8 cellular contexts compared by ENCODE assay signal in genomic region chr4:123599920-123600394, GRCh38.
A peak's percentile ranks its signal among the peaks of the same experiment; 100 is the strongest.
DNase-seq lines count a peak whose midpoint lies in the region; ATAC-seq and TF ChIP-seq lines count a peak whose summit lies in the region.

No MANE protein-coding gene starts in this region.

- H3K36me3 Mint-ChIP-seq in activated CD8-positive, alpha-beta memory T cell treated with anti-CD3 and anti-CD28 coated beads, Interleukin-2, amount 10 ng/mL, durations not matched to agents 7 days and 5 days = peaks cover 22% of the 10 kb centered on the region
- H3K36me3 Mint-ChIP-seq in naive thymus-derived CD8-positive, alpha-beta T cell = no peaks in the 10 kb centered on the region

- no peak overlapping the region for H3K9ac ChIP-seq in trophoblast cell (ENCODE audit: low read length)

- ATAC-seq in GM18508 (IDR thresholded peaks at IDR 0.05; ENCODE audit: insufficient read depth, unreplicated experiment) (peak; percentile 100), HG02588 (IDR thresholded peaks at IDR 0.05; ENCODE audit: unreplicated experiment) (peak; percentile 100), esophagus mucosa (peak; percentile 82), upper lobe of right lung (peak; percentile 97)
- ATAC-seq in activated CD8-positive, alpha-beta memory T cell treated with anti-CD3 and anti-CD28 coated beads, Interleukin-2, amount 10 ng/mL, durations not matched to agents 7 days and 5 days = peak; percentile 97
- peak; percentile 98 to 99 for ATAC-seq in naive thymus-derived CD8-positive, alpha-beta T cell

- POLR2A ChIA-PET in naive thymus-derived CD8-positive, alpha-beta T cell (lab: Charles Lee) = interaction anchor here (0.6 to 1.4 kb wide), 3 partner anchors 21 to 203 kb away, joined by 3 to 4 read pairs (median 3); partner anchors contain the start of gene SPRY1

- no peaks in the 10 kb centered on the region for H3K79me2 ChIP-seq in trophoblast cell (ENCODE audit: control insufficient read depth, insufficient read depth, low read length, poor library complexity)

- peaks cover 7% of the 10 kb centered on the region for H3K9me3 Mint-ChIP-seq in activated CD8-positive, alpha-beta memory T cell treated with anti-CD3 and anti-CD28 coated beads, Interleukin-2, amount 10 ng/mL, durations not matched to agents 7 days and 5 days (ENCODE audit: low read depth)
- H3K9me3 Mint-ChIP-seq in naive thymus-derived CD8-positive, alpha-beta T cell = peaks cover 0 to 3% (median 0%) of the 10 kb centered on the region in 9 donors

- H3K27ac ChIP-seq in upper lobe of right lung (peak overlapping the region; percentile 18), trophoblast cell (ENCODE audit: low read depth, low read length) (no peak overlapping the region)

- H4K8ac ChIP-seq in trophoblast cell (ENCODE audit: low read depth, low read length) = no peak overlapping the region

- no peak overlapping the region for H4K12ac ChIP-seq in trophoblast cell (ENCODE audit: low read depth, low read length)

- peak; percentile 52 for DNase-seq in NAMALWA (ENCODE audit: low spot score)
- DNase-seq in activated CD8-positive, alpha-beta memory T cell treated with anti-CD3 and anti-CD28 coated beads, Interleukin-2, amount 10 ng/mL, durations not matched to agents 7 days and 5 days = peak; percentile 84
- peak; percentile 41 to 88 (median 62) for DNase-seq in naive thymus-derived CD8-positive, alpha-beta T cell
- DNase-seq in upper lobe of right lung = peak; percentile 88
- DNase-seq in trophoblast cell = no peak

- no peaks in the 10 kb centered on the region for H3K36me3 ChIP-seq in upper lobe of right lung
- H3K36me3 ChIP-seq in trophoblast cell (ENCODE audit: control insufficient read depth in 1 of 2, insufficient read depth in 2 of 2, low read length in 2 of 2) = no peaks in the 10 kb centered on the region

- peaks cover 22% of the 10 kb centered on the region for H3K4me1 ChIP-seq in upper lobe of right lung
- H3K4me1 ChIP-seq in trophoblast cell (ENCODE audit: control insufficient read depth in 1 of 2, insufficient read depth in 2 of 2, low read length in 2 of 2) = peaks cover 5 to 7% of the 10 kb centered on the region in 2 experiments

- H3K27me3 Mint-ChIP-seq in activated CD8-positive, alpha-beta memory T cell treated with anti-CD3 and anti-CD28 coated beads, Interleukin-2, amount 10 ng/mL, durations not matched to agents 7 days and 5 days = no peaks in the 10 kb centered on the region
- no peaks in the 10 kb centered on the region for H3K27me3 Mint-ChIP-seq in naive thymus-derived CD8-positive, alpha-beta T cell

- H3K4ac ChIP-seq in trophoblast cell (ENCODE audit: low read depth, low read length) = no peak overlapping the region

- no peak for TF ChIP-seq CTCF in upper lobe of right lung (IDR thresholded peaks at IDR 0.05)

- H2BK120ac ChIP-seq in trophoblast cell (ENCODE audit: insufficient read depth, low read length, poor library complexity) = no peak overlapping the region

- no peak overlapping the region for H3K23ac ChIP-seq in trophoblast cell (ENCODE audit: low read length)

- H3K4me2 ChIP-seq in trophoblast cell (ENCODE audit: low read length) = no peak overlapping the region

- no peak overlapping the region for H4K91ac ChIP-seq in trophoblast cell (ENCODE audit: low read depth, low read length)

- peak overlapping the region; percentile 8 for H3K4me3 Mint-ChIP-seq in activated CD8-positive, alpha-beta memory T cell treated with anti-CD3 and anti-CD28 coated beads, Interleukin-2, amount 10 ng/mL, durations not matched to agents 7 days and 5 days
- peak overlapping the region in 9 of 10 donors; percentile 40 to 78 (median 58) for H3K4me3 Mint-ChIP-seq in naive thymus-derived CD8-positive, alpha-beta T cell

- H2BK5ac ChIP-seq in trophoblast cell (ENCODE audit: low read depth, low read length, poor library complexity) = no peak overlapping the region

- H3K9me3 ChIP-seq in upper lobe of right lung (no peaks in the 10 kb centered on the region), trophoblast cell (ENCODE audit: insufficient read depth, low read depth, low read length) (no peaks in the 10 kb centered on the region)

- CTCF ChIA-PET in activated CD8-positive, alpha-beta memory T cell treated with anti-CD3 and anti-CD28 coated beads, Interleukin-2, amount 10 ng/mL, durations not matched to agents 7 days and 5 days (lab: Charles Lee) = interaction anchor here (1.0 to 2.4 kb wide), 3 partner anchors 10 to 61 kb away, joined by 4 to 10 read pairs (median 5); no protein-coding TSS in a partner anchor

- intact Hi-C loops in upper lobe of right lung (cut with DNase I) = no loop called here

- H3K79me1 ChIP-seq in trophoblast cell (ENCODE audit: low read length) = peaks cover 1% of the 10 kb centered on the region

- no peak overlapping the region for H2AFZ ChIP-seq in trophoblast cell (ENCODE audit: insufficient read depth, low read length, poor library complexity)

- no CpG with 5 or more reads among the region's 2 CpGs for WGBS in trophoblast cell (ENCODE audit: extremely low coverage, insufficient coverage, insufficient read length)

- H3K4me1 Mint-ChIP-seq in activated CD8-positive, alpha-beta memory T cell treated with anti-CD3 and anti-CD28 coated beads, Interleukin-2, amount 10 ng/mL, durations not matched to agents 7 days and 5 days = peaks cover 62% of the 10 kb centered on the region
- peaks cover 30 to 61% (median 48%) of the 10 kb centered on the region in 4 donors for H3K4me1 Mint-ChIP-seq in naive thymus-derived CD8-positive, alpha-beta T cell

- H3K4me3 ChIP-seq in upper lobe of right lung = no peak overlapping the region
- no peak overlapping the region for H3K4me3 ChIP-seq in trophoblast cell (ENCODE audit: low read depth, low read length)

- H2BK12ac ChIP-seq in trophoblast cell (ENCODE audit: low read length) = no peak overlapping the region

- H3K18ac ChIP-seq in trophoblast cell (ENCODE audit: low read length) = no peak overlapping the region

- H2AK5ac ChIP-seq in trophoblast cell (ENCODE audit: low read length) = no peak overlapping the region

- H3K27me3 ChIP-seq in upper lobe of right lung (no peaks in the 10 kb centered on the region), trophoblast cell (ENCODE audit: insufficient read depth, low read length) (no peaks in the 10 kb centered on the region)

- peak overlapping the region; percentile 86 for H3K27ac Mint-ChIP-seq in activated CD8-positive, alpha-beta memory T cell treated with anti-CD3 and anti-CD28 coated beads, Interleukin-2, amount 10 ng/mL, durations not matched to agents 7 days and 5 days
- H3K27ac Mint-ChIP-seq in naive thymus-derived CD8-positive, alpha-beta T cell = peak overlapping the region; percentile 71 to 96 (median 90)

- no peak overlapping the region for H3K14ac ChIP-seq in trophoblast cell (ENCODE audit: low read length)

Comparison
In these comparisons a context has a peak if more than half of its experiments do, and no peak if none do; other contexts are left out.
1. DNase-seq: peak in NAMALWA (single experiment), activated CD8-positive, alpha-beta memory T cell treated with anti-CD3 and anti-CD28 coated beads, Interleukin-2, amount 10 ng/mL, durations not matched to agents 7 days and 5 days (single experiment), naive thymus-derived CD8-positive, alpha-beta T cell (10 of 10) and upper lobe of right lung (single experiment); none in trophoblast cell (0 of 2).
2. Peak in every context shown above with its lines, with median percentiles within 50 percentile points of each other: ATAC-seq.